In the genomic region with DNA sequence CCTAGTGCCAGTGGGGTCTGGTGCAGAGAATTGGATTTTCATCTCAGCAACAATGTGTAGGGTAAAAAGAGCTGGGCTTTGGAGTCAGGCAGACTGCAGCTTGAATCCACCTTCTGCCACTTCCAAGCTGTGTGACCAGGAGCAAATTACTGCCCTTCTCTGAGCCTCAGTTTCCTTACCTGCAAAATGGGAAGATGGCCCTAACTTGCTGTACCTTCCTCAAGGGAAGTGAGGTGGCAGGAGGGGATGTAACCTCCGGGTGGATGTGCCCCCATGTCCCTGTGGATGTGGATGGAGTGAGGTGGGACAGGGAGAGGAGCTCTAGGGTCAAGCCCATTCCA, we compare ENCODE assay signal across 13 cellular contexts.
A peak's percentile ranks its signal among the peaks of the same experiment; 100 is the strongest.
DNase-seq lines count a peak whose midpoint lies in the region; ATAC-seq, FAIRE-seq and TF ChIP-seq lines count a peak whose summit lies in the region.
"Had no signal": no experiment of that assay in that cellular context is flagged by ENCODE, and none has a peak within 500 bp of the region (broad histone marks: within the 10 kb centered on the region; RNA-seq: fewer than 3 reads in every experiment).

No MANE protein-coding gene starts in this region.

- TF ChIP-seq CTCF in HepG2 (CRISPR knock-in tag; IDR thresholded peaks at IDR 0.05) (no peak), right lobe of liver (IDR thresholded peaks at IDR 0.05) (no peak), GM20000 (IDR thresholded peaks at IDR 0.05; ENCODE audit: extremely low read depth, missing control alignments) (no peak)
- TF ChIP-seq CTCF in activated CD8-positive, alpha-beta T cell treated with anti-CD3 and anti-CD28 coated beads for 36 hours (IDR thresholded peaks at IDR 0.05), result no peak

- ATAC-seq in HepG2 (no peak), right lobe of liver (no peak), GM19328 (IDR thresholded peaks at IDR 0.05; ENCODE audit: unreplicated experiment) (no peak)
- no peak for ATAC-seq in activated CD8-positive, alpha-beta T cell treated with anti-CD3 and anti-CD28 coated beads for 36 hours

- no peak overlapping the region for H3K27ac Mint-ChIP-seq in activated CD8-positive, alpha-beta T cell treated with anti-CD3 and anti-CD28 coated beads for 36 hours

- H3K36me3 ChIP-seq in HepG2 (replicated peaks in 1 of 2; ENCODE audit: control insufficient read depth in 1 of 2, insufficient read depth in 2 of 2, low read length in 2 of 2) (no peaks in the 10 kb centered on the region), right lobe of liver (no peaks in the 10 kb centered on the region), small intestine (ENCODE audit: control insufficient read depth in 2 of 2, insufficient read depth in 2 of 2, low read length in 2 of 2) (no peaks in the 10 kb centered on the region)
- H3K36me3 ChIP-seq: cardiac muscle cell had no signal

- no peak for TF ChIP-seq EP300 in HepG2 (IDR thresholded peaks at IDR 0.05; ENCODE audit: low read depth in 2 of 2, low read length in 2 of 2)
- TF ChIP-seq EP300 in HepG2 (CRISPR knock-in tag; IDR thresholded peaks at IDR 0.05; ENCODE audit: borderline replicate concordance), result no peak

- POLR2A ChIA-PET in HepG2 (lab: Yijun Ruan, JAX), result no interaction called here
- POLR2A ChIA-PET in activated CD8-positive, alpha-beta T cell treated with anti-CD3 and anti-CD28 coated beads for 36 hours (lab: Charles Lee), result interaction anchor here (0.8 kb wide), 1 partner anchor 105 kb away, joined by 3 read pairs; no protein-coding TSS in a partner anchor

- no peak overlapping the region for H3K27ac ChIP-seq in HepG2 (ENCODE audit: extremely low read length, insufficient read depth, low read length)
- H3K27ac ChIP-seq in right lobe of liver, result no peak overlapping the region
- no peak overlapping the region for H3K27ac ChIP-seq in small intestine (ENCODE audit: low read depth in 1 of 2, low read length in 1 of 2)
- H3K27ac ChIP-seq: cardiac muscle cell had no signal

- TF ChIP-seq RAD21 in HepG2 (CRISPR knock-in tag; IDR thresholded peaks at IDR 0.05), result no peak

- H3K79me2 ChIP-seq in HepG2 (ENCODE audit: insufficient read depth, low read length), result no peaks in the 10 kb centered on the region

- no peaks in the 10 kb centered on the region for H3K9me3 Mint-ChIP-seq in activated CD8-positive, alpha-beta T cell treated with anti-CD3 and anti-CD28 coated beads for 36 hours

- no peak overlapping the region for H2AFZ ChIP-seq in HepG2 (ENCODE audit: low read length)

- TF ChIP-seq POLR2A in HepG2 (IDR thresholded peaks at IDR 0.05; ENCODE audit: insufficient read depth in 1 of 2, low read depth in 2 of 2, low read length in 2 of 2), result no peak
- no peak for TF ChIP-seq POLR2A in right lobe of liver (IDR thresholded peaks at IDR 0.05)

- no peak overlapping the region for H3K4me2 ChIP-seq in HepG2 (ENCODE audit: low read depth, low read length)

- no peaks in the 10 kb centered on the region for H4K20me1 ChIP-seq in HepG2 (ENCODE audit: insufficient read depth, low read length)

- H3K4me3 ChIP-seq in HepG2 (replicated peaks in 1 of 3; ENCODE audit: insufficient read depth in 1 of 3, low read depth in 2 of 3, low read length in 3 of 3) (no peak overlapping the region), right lobe of liver (no peak overlapping the region), iPS-11a (ENCODE audit: low read depth, low read length) (peak overlapping the region; percentile 49), small intestine (ENCODE audit: low read depth in 1 of 2, low read length in 2 of 2) (no peak overlapping the region)

- no peaks in the 10 kb centered on the region for H3K9me3 ChIP-seq in HepG2 (ENCODE audit: low read length)
- no peaks in the 10 kb centered on the region for H3K9me3 ChIP-seq in right lobe of liver
- H3K9me3 ChIP-seq in small intestine (ENCODE audit: control insufficient read depth, low read depth), result no peaks in the 10 kb centered on the region

- 0% methylated on average over 1 of the region's 1 CpG for WGBS in HepG2 (ENCODE audit: low lambda C conversion rate)
- no CpG with 5 or more reads among the region's 1 CpG for WGBS in right lobe of liver (ENCODE audit: insufficient coverage, low coverage, low lambda C conversion rate, missing lambda C conversion rate)
- WGBS in small intestine, 3 donors, result 33 to 56% (median 35%) methylated on average over 1 of the region's 1 CpG

- no peaks in the 10 kb centered on the region for H3K36me3 Mint-ChIP-seq in activated CD8-positive, alpha-beta T cell treated with anti-CD3 and anti-CD28 coated beads for 36 hours (ENCODE audit: low read depth)

- BruUV-seq in HepG2 (replicated peaks; lab: Mats Ljungman, UMichigan), result no TSS peak

- H3K4me1 ChIP-seq in HepG2 (ENCODE audit: insufficient read depth, low read length) (0 out of 2 replicates have a peak, but pooled peaks cover 8% of the 10 kb centered on the region), right lobe of liver (no peaks in the 10 kb centered on the region), small intestine (ENCODE audit: control insufficient read depth in 2 of 2, insufficient read depth in 1 of 2, low read depth in 1 of 2, low read length in 1 of 2) (no peaks in the 10 kb centered on the region)

- DNase-seq in HepG2 (ENCODE audit: low spot score) (no peak), right lobe of liver (no peak), small intestine (no peak), GM20000 (ENCODE audit: low spot score) (no peak), NCI-H146 (lab: John Stamatoyannopoulos, UW) (no peak)
- DNase-seq in activated CD8-positive, alpha-beta T cell treated with anti-CD3 and anti-CD28 coated beads for 36 hours, result no peak
- DNase-seq: activated CD4-positive, alpha-beta T cell treated with anti-CD3 and anti-CD28 coated beads, Interleukin-2, amount 50 U/mL, for 4 hours; NK-92 treated with Interleukin-12 subunit alpha and Interleukin-12 subunit beta, amount 100 ng/mL, for 24 hours; Right ventricle myocardium superior; T-helper 9 cell had no signal

- FAIRE-seq in HepG2 (lab: Jason Lieb, UNC) (no peak), small intestine (lab: Jason Lieb, UNC) (no peak)

- peaks cover 34% of the 10 kb centered on the region for H3K4me1 Mint-ChIP-seq in activated CD8-positive, alpha-beta T cell treated with anti-CD3 and anti-CD28 coated beads for 36 hours (ENCODE audit: low read depth)

- no peak overlapping the region for H3K9ac ChIP-seq in HepG2 (ENCODE audit: insufficient read depth, low read depth, low read length)

- intact Hi-C loops in HepG2 (cut with micrococcal nuclease; ENCODE audit: unreplicated experiment), result no loop called here
- intact Hi-C loops in right lobe of liver (cut with DNase I), result no loop called here
- intact Hi-C loops in activated CD8-positive, alpha-beta T cell treated with anti-CD3 and anti-CD28 coated beads for 36 hours (cut with micrococcal nuclease), result no loop called here

- H3K4me3 Mint-ChIP-seq in activated CD8-positive, alpha-beta T cell treated with anti-CD3 and anti-CD28 coated beads for 36 hours, result peak overlapping the region; percentile 62

- in situ Hi-C loops in HepG2 (cut with HindIII; ENCODE audit: extremely low pct_ligation_motif_present, low pct_unique_long_range_greater_than_20kb), result no loop called here

- H3K27me3 ChIP-seq in HepG2 (ENCODE audit: control insufficient read depth in 1 of 2, insufficient read depth in 2 of 2, low read length in 2 of 2) (peaks cover 8 to 59% of the 10 kb centered on the region in 2 experiments), right lobe of liver (peaks cover 0 to 28% of the 10 kb centered on the region in 2 donors), small intestine (ENCODE audit: control insufficient read depth in 2 of 2, insufficient read depth in 2 of 2, low read length in 2 of 2) (peaks cover 3 to 10% of the 10 kb centered on the region in 2 donors)

- CTCF ChIA-PET in HepG2 (lab: Yijun Ruan, JAX; ENCODE audit: low intra/inter-chr PET ratio, low total read pairs), result no interaction called here
- CTCF ChIA-PET in activated CD8-positive, alpha-beta T cell treated with anti-CD3 and anti-CD28 coated beads for 36 hours (lab: Charles Lee), result interaction anchor here (0.8 to 1.2 kb wide), 2 partner anchors 11 to 332 kb away, joined by 3 to 4 read pairs; no protein-coding TSS in a partner anchor

- peaks cover 12% of the 10 kb centered on the region for H3K27me3 Mint-ChIP-seq in activated CD8-positive, alpha-beta T cell treated with anti-CD3 and anti-CD28 coated beads for 36 hours

TF ChIP-seq in HepG2, 621 proteins besides CTCF, POLR2A, EP300 and RAD21:
- TF ChIP-seq ZKSCAN8 (CRISPR knock-in tag; IDR thresholded peaks at IDR 0.05; ENCODE audit: borderline replicate concordance) (no peak), ZNF629 (CRISPR knock-in tag; conservative IDR thresholded peaks at IDR 0.05) (peak; percentile 44; the same call in 1 of the 2 replicates)
